Comparison of ENCODE assay signal across 18 cellular contexts in genomic region chr12:29780084-29780483, GRCh38.
"Had no signal": no experiment of that assay in that cellular context is flagged by ENCODE, and none has a peak within 500 bp of the region (broad histone marks: within the 10 kb centered on the region; RNA-seq: fewer than 3 reads in every experiment).

No MANE protein-coding gene starts in this region.

- H3K36me3 Mint-ChIP-seq: activated naive CD4-positive, alpha-beta T cell treated with anti-CD3 and anti-CD28 coated beads, Interleukin-2, amount 50 U/mL, for 24 hours had no signal

- H3K4me1 Mint-ChIP-seq: central memory CD8-positive, alpha-beta T cell had no signal

- H3K9me3 Mint-ChIP-seq: activated naive CD4-positive, alpha-beta T cell treated with anti-CD3 and anti-CD28 coated beads, Interleukin-2, amount 50 U/mL, for 24 hours had no signal

- DNase-seq: activated CD4-positive, alpha-beta memory T cell treated with anti-CD3 and anti-CD28 coated beads, Interleukin-2, amount 10 ng/mL, durations not matched to agents 7 days and 5 days; activated CD4-positive, alpha-beta T cell treated with anti-CD3 and anti-CD28 coated beads for 36 hours; activated CD4-positive, alpha-beta T cell treated with anti-CD3 and anti-CD28 coated beads, Interleukin-2, amount 50 U/mL, for 1 hour; activated naive CD4-positive, alpha-beta T cell; activated T-cell treated with anti-CD3 and anti-CD28 coated beads, Interleukin-2, amount 50 U/mL, for 1 hour; aorta; NCI-H1105 treated with DMSO at 0.1 percent for 48 hours; NCI-H1436 treated with DMSO at 0.1 percent for 48 hours; NCI-H187; NCI-H2081; NCI-H226; NCI-H526; NCI-H774; SIG-M5; T-helper 1 cell had no signal

- H3K4me3 Mint-ChIP-seq: activated CD4-positive, alpha-beta memory T cell treated with anti-CD3 and anti-CD28 coated beads, Interleukin-2, amount 10 ng/mL, durations not matched to agents 7 days and 5 days; activated CD4-positive, alpha-beta T cell treated with anti-CD3 and anti-CD28 coated beads for 36 hours; activated naive CD4-positive, alpha-beta T cell treated with anti-CD3 and anti-CD28 coated beads, Interleukin-2, amount 50 U/mL, for 24 hours; central memory CD8-positive, alpha-beta T cell had no signal

- ATAC-seq: activated CD4-positive, alpha-beta T cell treated with anti-CD3 and anti-CD28 coated beads for 36 hours had no signal

- H3K27ac ChIP-seq: VCaP had no signal

- H3K27ac Mint-ChIP-seq: activated CD4-positive, alpha-beta memory T cell treated with anti-CD3 and anti-CD28 coated beads, Interleukin-2, amount 10 ng/mL, durations not matched to agents 7 days and 5 days; activated CD4-positive, alpha-beta T cell treated with anti-CD3 and anti-CD28 coated beads for 36 hours; activated naive CD4-positive, alpha-beta T cell treated with anti-CD3 and anti-CD28 coated beads, Interleukin-2, amount 50 U/mL, for 24 hours had no signal
